27 cellular contexts compared by ENCODE assay signal in genomic region chr16:12122202-12122601, GRCh38.
"Had no signal": no experiment of that assay in that cellular context is flagged by ENCODE, and none has a peak within 500 bp of the region (broad histone marks: within the 10 kb centered on the region; RNA-seq: fewer than 3 reads in every experiment).

No MANE protein-coding gene starts in this region.

- H3K4me1 Mint-ChIP-seq: stimulated activated effector memory CD8-positive, alpha-beta T cell treated with anti-CD3 and anti-CD28 coated beads, Interleukin-12 subunit alpha, Interleukin-12 subunit beta, amount 100 ng/mL, for 72 hours had no signal

- H3K9me3 Mint-ChIP-seq: naive thymus-derived CD4-positive, alpha-beta T cell; nephron; stimulated activated effector memory CD8-positive, alpha-beta T cell treated with anti-CD3 and anti-CD28 coated beads, Interleukin-12 subunit alpha, Interleukin-12 subunit beta, amount 100 ng/mL, for 72 hours; type B pancreatic cell had no signal

- H3K9me3 ChIP-seq: gastroesophageal sphincter, heart left ventricle, left lung, ovary, right lobe of liver, testis, tibial artery had no signal

- DNase-seq: effector CD4-positive, alpha-beta T cell; foreskin fibroblast; heart left ventricle; left cardiac atrium; left lung; mesendoderm; midbrain; naive thymus-derived CD4-positive, alpha-beta T cell; occipital lobe; right lobe of liver; stimulated activated CD4-positive, alpha-beta T cell treated with anti-CD3 and anti-CD28 coated beads, Interleukin-12 subunit alpha, Interleukin-12 subunit beta, amount 100 ng/mL, for 4 hours; stimulated activated CD4-positive, alpha-beta T cell treated with anti-CD3 and anti-CD28 coated beads, Interleukin-2, amount 100 ng/mL, for 24 hours; stimulated activated CD4-positive, alpha-beta T cell treated with anti-CD3 and anti-CD28 coated beads, Interleukin-4, amount 100 ng/mL, for 24 hours; stimulated activated naive CD8-positive, alpha-beta T cell treated with anti-CD3 and anti-CD28 coated beads, Interleukin-15, Interleukin-2, amounts not matched to agents 100 U/mL and 50 U/mL, for 24 hours; substantia nigra; testis had no signal

- H3K4me3 ChIP-seq: dorsolateral prefrontal cortex, gastroesophageal sphincter, heart left ventricle, hepatocyte, left lung, ovary, right lobe of liver, smooth muscle cell, testis, tibial artery had no signal

- H3K4me3 Mint-ChIP-seq: nephron; stimulated activated effector memory CD8-positive, alpha-beta T cell treated with anti-CD3 and anti-CD28 coated beads, Interleukin-12 subunit alpha, Interleukin-12 subunit beta, amount 100 ng/mL, for 72 hours; type B pancreatic cell had no signal

- H3K27ac Mint-ChIP-seq: naive thymus-derived CD4-positive, alpha-beta T cell; nephron; progenitor cell of endocrine pancreas; stimulated activated effector memory CD8-positive, alpha-beta T cell treated with anti-CD3 and anti-CD28 coated beads, Interleukin-12 subunit alpha, Interleukin-12 subunit beta, amount 100 ng/mL, for 72 hours; type B pancreatic cell had no signal

- FAIRE-seq: colon had no signal

- H3K36me3 ChIP-seq: left lung, ovary, right lobe of liver had no signal

- H3K36me3 Mint-ChIP-seq: stimulated activated effector memory CD8-positive, alpha-beta T cell treated with anti-CD3 and anti-CD28 coated beads, Interleukin-12 subunit alpha, Interleukin-12 subunit beta, amount 100 ng/mL, for 72 hours had no signal

- H3K4me1 ChIP-seq: right lobe of liver had no signal

- H3K27me3 ChIP-seq: dorsolateral prefrontal cortex, gastroesophageal sphincter, heart left ventricle, hepatocyte, left lung, ovary, right lobe of liver, testis, tibial artery had no signal

- ATAC-seq: gastroesophageal sphincter; heart left ventricle; left cardiac atrium; left lung; naive thymus-derived CD4-positive, alpha-beta T cell; right lobe of liver; stimulated activated effector memory CD8-positive, alpha-beta T cell treated with anti-CD3 and anti-CD28 coated beads, Interleukin-12 subunit alpha, Interleukin-12 subunit beta, amount 100 ng/mL, for 72 hours; stimulated activated naive CD8-positive, alpha-beta T cell treated with anti-CD3 and anti-CD28 coated beads, Interleukin-15, Interleukin-2, amounts not matched to agents 100 U/mL and 50 U/mL, for 24 hours had no signal

- H3K27me3 Mint-ChIP-seq: naive thymus-derived CD4-positive, alpha-beta T cell; progenitor cell of endocrine pancreas had no signal

- H3K27ac ChIP-seq: gastroesophageal sphincter, heart left ventricle, hepatocyte, left lung, ovary, right lobe of liver, testis, tibial artery had no signal
